Comparison of ENCODE assay signal across 1 cellular context in genomic region chr6:73655341-73655917, GRCh38.
TF ChIP-seq lines count a peak whose summit lies in the region.

No MANE protein-coding gene starts in this region.

TF ChIP-seq in K562, 482 proteins besides CTCF, POLR2A, EP300 and RAD21 (continued from another document):
- TF ChIP-seq ZBTB40 (IDR thresholded peaks at IDR 0.05) (peak; percentile 55), ZBTB40 (CRISPR knock-in tag; IDR thresholded peaks at IDR 0.05) (no peak)
